8 cellular contexts compared by ENCODE assay signal in the genomic region with DNA sequence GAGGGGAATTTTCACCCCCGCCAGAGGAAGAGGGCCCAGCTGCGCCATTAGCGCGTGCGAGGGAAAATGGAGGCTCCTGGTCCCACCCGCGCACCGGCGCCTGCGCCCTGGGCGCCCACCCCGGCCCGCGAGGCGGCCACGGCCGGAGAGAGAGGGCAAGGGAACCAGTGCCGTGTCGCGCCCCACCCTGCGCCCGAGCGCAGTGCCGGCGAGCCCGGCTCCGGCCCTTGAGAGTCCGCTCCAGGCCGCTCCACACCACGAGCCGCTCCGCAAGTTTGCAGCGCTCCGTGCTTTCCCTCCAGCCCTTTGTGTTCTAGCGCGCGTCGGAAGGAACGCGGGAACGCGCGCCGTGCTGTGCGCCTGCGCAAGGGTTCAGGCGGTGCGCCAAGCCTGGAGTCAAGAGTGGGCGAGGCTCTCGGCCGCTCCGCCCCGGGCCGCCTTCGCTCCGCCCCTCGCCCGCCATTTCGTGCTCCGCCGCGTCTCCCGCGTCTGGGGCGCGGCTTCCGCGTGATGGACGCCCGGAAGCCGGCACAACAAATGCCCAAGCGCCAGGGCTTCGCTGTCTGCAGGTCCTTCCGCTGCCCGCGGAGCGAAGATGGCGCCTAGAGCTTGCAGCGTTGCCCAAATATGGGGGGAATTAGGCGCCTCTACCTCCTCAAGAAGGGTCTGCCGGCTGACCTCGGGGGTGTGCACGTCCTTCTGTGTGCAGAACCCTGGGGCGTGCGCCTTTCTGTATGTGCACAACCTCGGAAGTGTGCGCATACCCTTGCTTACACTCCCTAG. TPM values are rescaled to one million over a fixed set of nuclear protein-coding genes. Genes with fewer than 3 reads are reported as not detected.
DNase-seq lines count a peak whose midpoint lies in the region; ATAC-seq, FAIRE-seq and TF ChIP-seq lines count a peak whose summit lies in the region.

No MANE protein-coding gene starts in this region.

- peak; percentile 85 for TF ChIP-seq POLR2A in endothelial cell of umbilical vein (IDR thresholded peaks at IDR 0.05; ENCODE audit: low read depth, low read length)

- BruUV-seq in endothelial cell of umbilical vein (replicated peaks; lab: Mats Ljungman, UMichigan): no TSS peak

- dilution Hi-C loops in endothelial cell of umbilical vein (cut with MboI; ENCODE audit: extremely low pct_ligation_motif_present, low sequenced_read_pairs): no loop called here

- in situ Hi-C loops in ACHN (cut with HindIII; ENCODE audit: low pct_ligation_motif_present, low pct_unique_long_range_greater_than_20kb, low sequenced_read_pairs): no loop called here

- peak overlapping the region in 2 of 3 experiments; percentile 25 to 32 for H3K4me3 ChIP-seq in endothelial cell of umbilical vein (replicated peaks in 1 of 3; ENCODE audit: insufficient read depth in 1 of 3, low read depth in 1 of 3, low read length in 3 of 3)

- DNase-seq in ACHN: peak; percentile 98
- peak; percentile 76 for DNase-seq in NK-92 (lab: John Stamatoyannopoulos, UW; ENCODE audit: unreplicated experiment)
- DNase-seq in activated CD8-positive, alpha-beta memory T cell treated with anti-CD3 and anti-CD28 coated beads, Interleukin-2, amount 50 U/mL, for 48 hours: peak; percentile 99
- DNase-seq in endothelial cell of umbilical vein (ENCODE audit: low read depth, low spot score): peak; percentile 97
- peak; percentile 98 for DNase-seq in midbrain (lab: John Stamatoyannopoulos, UW)
- peak; percentile 86 to 93 for DNase-seq in stimulated activated CD8-positive, alpha-beta memory T cell treated with anti-CD3 and anti-CD28 coated beads, Interleukin-15, amount 100 ng/mL, for 4 hours (ENCODE audit: low read depth in 2 of 2)

- H3K27ac ChIP-seq in endothelial cell of umbilical vein (ENCODE audit: insufficient read depth, low read depth, low read length): peak overlapping the region; percentile 57

- H3K79me2 ChIP-seq in endothelial cell of umbilical vein (ENCODE audit: control insufficient read depth, insufficient read depth, low read length): no peaks in the 10 kb centered on the region

- peak; percentile 76 for ATAC-seq in GM18867 (IDR thresholded peaks at IDR 0.05; ENCODE audit: unreplicated experiment)
- ATAC-seq in HG03097 (IDR thresholded peaks at IDR 0.05; ENCODE audit: low FRiP score, unreplicated experiment): peak; percentile 77

- H3K36me3 ChIP-seq in endothelial cell of umbilical vein (ENCODE audit: control insufficient read depth in 2 of 2, extremely low read depth in 1 of 2, insufficient read depth in 2 of 2, low read length in 2 of 2): no peaks in the 10 kb centered on the region

- CTCF ChIA-PET in endothelial cell of umbilical vein (lab: Charles Lee): interaction anchor here (0.9 to 1.5 kb wide), 4 partner anchors 9 to 15 kb away, joined by 3 to 7 read pairs (median 4); no protein-coding TSS in a partner anchor

- H3K9ac ChIP-seq in endothelial cell of umbilical vein (replicated peaks; ENCODE audit: extremely low read depth, insufficient read depth, low read length): peak overlapping the region; percentile 67

- POLR2A ChIA-PET in endothelial cell of umbilical vein (lab: Charles Lee): no interaction called here

- peak overlapping the region; percentile 62 for H3K4me2 ChIP-seq in endothelial cell of umbilical vein (ENCODE audit: insufficient read depth, low read length)

- peak overlapping the region; percentile 58 for H2AFZ ChIP-seq in endothelial cell of umbilical vein (ENCODE audit: low read depth, low read length)

- no peaks in the 10 kb centered on the region for H3K9me1 ChIP-seq in endothelial cell of umbilical vein (replicated peaks; ENCODE audit: control insufficient read depth, extremely low read depth, insufficient read depth, low read length)

- intact Hi-C loops in endothelial cell of umbilical vein (cut with micrococcal nuclease): loop anchor here (1.0 to 2.0 kb wide), 4 partner anchors 19 to 48 kb away; no protein-coding TSS in a partner anchor

- H3K4me1 ChIP-seq in endothelial cell of umbilical vein (ENCODE audit: control insufficient read depth, extremely low read depth, insufficient read depth, low read length): peaks cover 23% of the 10 kb centered on the region

- no peaks in the 10 kb centered on the region for H3K9me3 ChIP-seq in endothelial cell of umbilical vein (replicated peaks; ENCODE audit: control insufficient read depth, insufficient read depth, low read length)

- FAIRE-seq in endothelial cell of umbilical vein (lab: Jason Lieb, UNC): peak; percentile 96

- TF ChIP-seq CTCF in endothelial cell of umbilical vein (IDR thresholded peaks at IDR 0.05; ENCODE audit: extremely low read depth in 1 of 2, insufficient read depth in 1 of 2, low read depth in 1 of 2, low read length in 2 of 2): no peak

- H4K20me1 ChIP-seq in endothelial cell of umbilical vein (replicated peaks; ENCODE audit: control insufficient read depth, extremely low read depth, insufficient read depth, low read length): no peaks in the 10 kb centered on the region

- no peaks in the 10 kb centered on the region for H3K27me3 ChIP-seq in endothelial cell of umbilical vein (ENCODE audit: control insufficient read depth in 2 of 2, insufficient read depth in 2 of 2, low read length in 2 of 2)

TF ChIP-seq in endothelial cell of umbilical vein, 7 proteins besides CTCF, POLR2A, EP300 and RAD21:
- peak; percentile 95 for TF ChIP-seq POLR2AphosphoS5 (IDR thresholded peaks at IDR 0.05; ENCODE audit: insufficient read depth, low read depth, low read length)
- TF ChIP-seq MYC (IDR thresholded peaks at IDR 0.05; ENCODE audit: low read depth, low read length): peak; percentile 24
- peak; percentile 84 for TF ChIP-seq MAX (IDR thresholded peaks at IDR 0.05; ENCODE audit: insufficient read depth, insufficient read length)
- no peak for TF ChIP-seq FOS (IDR thresholded peaks at IDR 0.05; ENCODE audit: borderline replicate concordance, insufficient read depth, low read length)
- no peak for TF ChIP-seq GATA2 (IDR thresholded peaks at IDR 0.05; ENCODE audit: insufficient read depth, insufficient read length, low read depth, low read length)

RNA-seq across cellular contexts. Expression of gene PTMA, which starts 46.1 kb away (rescaled TPM):
- 1,418 and 1,488 TPM in 2 replicates for total RNA-seq in endothelial cell of umbilical vein
- 273 and 404 TPM in 2 replicates for polyA plus RNA-seq in endothelial cell of umbilical vein
- 749 and 766 TPM in 2 replicates for polyA plus RNA-seq in endothelial cell of umbilical vein (2011; cell fraction: cytosol; rRNA removed)
- polyA plus RNA-seq in endothelial cell of umbilical vein (2011; cell fraction: nucleus; rRNA removed): 329 and 598 TPM in 2 replicates
- 1,179 and 1,542 TPM in 2 replicates for polyA plus RNA-seq in endothelial cell of umbilical vein (2012)
- polyA minus RNA-seq in endothelial cell of umbilical vein: 229 and 282 TPM in 2 replicates
- polyA minus RNA-seq in endothelial cell of umbilical vein (2011; cell fraction: cytosol; rRNA and poly(A)+ RNA removed): 411 TPM
- polyA minus RNA-seq in endothelial cell of umbilical vein (2011; cell fraction: nucleus; rRNA and poly(A)+ RNA removed): 112 and 238 TPM in 2 replicates

Comparison
In these comparisons a context has a peak if more than half of its experiments do, and no peak if none do; other contexts are left out.
1. Peak in every context shown above with its lines: DNase-seq, ATAC-seq, H3K4me3 ChIP-seq and H3K27ac ChIP-seq.